ENCODE assay signal across 1 cellular context in genomic region chr11:84671325-84672019, GRCh38.
TF ChIP-seq lines count a peak whose summit lies in the region.

No MANE protein-coding gene starts in this region.

TF ChIP-seq in GM23338, 12 proteins besides CTCF, POLR2A, EP300 and RAD21:
- no peak for TF ChIP-seq STAT1 (IDR thresholded peaks at IDR 0.05; ENCODE audit: unreplicated experiment)
- no peak for TF ChIP-seq NANOG (IDR thresholded peaks at IDR 0.05; ENCODE audit: borderline replicate concordance)
- TF ChIP-seq ZNF462 (CRISPR knock-in tag; IDR thresholded peaks at IDR 0.05), result no peak
- TF ChIP-seq REST (IDR thresholded peaks at IDR 0.05; ENCODE audit: unreplicated experiment), result no peak
- TF ChIP-seq ETS1 (IDR thresholded peaks at IDR 0.05), result no peak
- no peak for TF ChIP-seq POLR2AphosphoS5 (IDR thresholded peaks at IDR 0.05; ENCODE audit: low read depth)
- TF ChIP-seq JUNB (IDR thresholded peaks at IDR 0.05; ENCODE audit: unreplicated experiment), result no peak
- no peak for TF ChIP-seq EZH2 (IDR thresholded peaks at IDR 0.05; ENCODE audit: low read depth, unreplicated experiment)
- TF ChIP-seq ZNF114 (CRISPR knock-in tag; IDR thresholded peaks at IDR 0.05), result no peak
- no peak for TF ChIP-seq EZH2phosphoT487 (IDR thresholded peaks at IDR 0.05; ENCODE audit: unreplicated experiment)
- no peak for TF ChIP-seq ZNF331 (CRISPR knock-in tag; IDR thresholded peaks at IDR 0.05; ENCODE audit: low read depth)
